In the genomic region with DNA sequence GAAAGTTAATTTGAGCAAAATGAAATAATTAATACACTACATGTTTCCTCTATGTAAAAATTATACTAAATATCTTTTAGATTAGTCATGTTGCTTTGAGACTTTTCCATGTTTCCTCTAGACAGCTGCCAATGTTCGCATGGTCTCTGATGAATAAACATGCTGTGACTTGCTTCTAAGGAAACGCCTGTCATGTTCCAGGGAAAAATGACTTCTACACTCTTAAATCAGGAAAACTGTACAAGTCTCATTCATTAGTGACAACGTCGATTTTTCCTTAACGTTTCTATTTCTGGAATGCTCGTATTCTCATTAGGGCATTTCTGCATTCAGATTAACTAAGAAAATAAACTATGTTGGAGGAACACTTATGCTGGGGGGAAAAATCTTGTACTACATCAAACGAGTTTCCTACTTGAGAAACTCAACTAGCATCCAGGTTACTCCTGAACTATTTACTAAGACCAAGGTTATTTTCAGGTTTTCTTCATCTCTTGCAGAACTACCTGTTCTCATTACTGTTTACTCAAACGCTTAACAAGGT, we compare ENCODE assay signal across 7 cellular contexts. TPM values are rescaled to one million over a fixed set of nuclear protein-coding genes. Genes with fewer than 3 reads are reported as not detected.
DNase-seq lines count a peak whose midpoint lies in the region; ATAC-seq and TF ChIP-seq lines count a peak whose summit lies in the region.

No MANE protein-coding gene starts in this region.

- no peak for TF ChIP-seq EP300 in gastroesophageal sphincter (IDR thresholded peaks at IDR 0.05)

- TF ChIP-seq CTCF in RWPE2 (IDR thresholded peaks at IDR 0.05; ENCODE audit: poor library complexity, severe bottlenecking) (no peak), gastroesophageal sphincter (IDR thresholded peaks at IDR 0.05) (no peak)

- H3K4me3 ChIP-seq in RWPE2 (ENCODE audit: severe bottlenecking) (peak overlapping the region; percentile 94), gastroesophageal sphincter (peak overlapping the region; percentile 90 to 94), skeletal muscle satellite cell (ENCODE audit: low read length) (peak overlapping the region; percentile 96)

- H3K27ac ChIP-seq in RWPE2 (ENCODE audit: poor library complexity, severe bottlenecking) (peak overlapping the region; percentile 92), gastroesophageal sphincter (peak overlapping the region; percentile 91 to 98 (median 95))

- peak; percentile 42 for DNase-seq in GM03348 (ENCODE audit: low spot score)
- peak; percentile 55 for DNase-seq in RWPE2 (ENCODE audit: low spot score)
- DNase-seq in NK-92 (lab: John Stamatoyannopoulos, UW; ENCODE audit: unreplicated experiment): no peak

- 0 to 6% methylated on average over 7 to 8 of the region's 8 CpGs for WGBS in gastroesophageal sphincter (ENCODE audit: low coverage in 1 of 2), 2 donors

- H3K4me2 ChIP-seq in skeletal muscle satellite cell (ENCODE audit: low read length): peak overlapping the region; percentile 91

- H3K36me3 ChIP-seq in RWPE2 (ENCODE audit: low read depth) (no peaks in the 10 kb centered on the region), gastroesophageal sphincter (no peaks in the 10 kb centered on the region), skeletal muscle satellite cell (ENCODE audit: insufficient read depth, low read length) (no peaks in the 10 kb centered on the region)

- H3K9me3 ChIP-seq in RWPE2 (ENCODE audit: severe bottlenecking): no peaks in the 10 kb centered on the region
- H3K9me3 ChIP-seq in gastroesophageal sphincter: no peaks in the 10 kb centered on the region
- H3K9me3 ChIP-seq in skeletal muscle satellite cell (replicated peaks; ENCODE audit: low read length): no peaks in the 10 kb centered on the region

- peak overlapping the region; percentile 82 for H3K9ac ChIP-seq in skeletal muscle satellite cell (ENCODE audit: low read depth, low read length)

- ATAC-seq in RWPE2 (ENCODE audit: low read depth): peak; percentile 21; the same call in 2 of the 3 replicates
- ATAC-seq in gastroesophageal sphincter: no peak
- no peak for ATAC-seq in HG03280 (IDR thresholded peaks at IDR 0.05; ENCODE audit: unreplicated experiment)
- no peak for ATAC-seq in GM19397 (IDR thresholded peaks at IDR 0.05; ENCODE audit: unreplicated experiment)

- no peak for TF ChIP-seq POLR2A in gastroesophageal sphincter (IDR thresholded peaks at IDR 0.05)

- H3K27me3 ChIP-seq in RWPE2 (ENCODE audit: insufficient read depth, poor library complexity, severe bottlenecking) (no peaks in the 10 kb centered on the region), gastroesophageal sphincter (no peaks in the 10 kb centered on the region), skeletal muscle satellite cell (ENCODE audit: control insufficient read depth, insufficient read depth, low read length) (no peaks in the 10 kb centered on the region)

- H3K4me1 ChIP-seq in RWPE2 (ENCODE audit: insufficient read depth, poor library complexity, severe bottlenecking): peaks cover 40% of the 10 kb centered on the region
- H3K4me1 ChIP-seq in gastroesophageal sphincter: peaks cover 0 to 42% (median 3%) of the 10 kb centered on the region in 3 donors
- peaks cover 24% of the 10 kb centered on the region for H3K4me1 ChIP-seq in skeletal muscle satellite cell (ENCODE audit: control insufficient read depth, insufficient read depth, low read length)

RNA-seq across cellular contexts. Expression of a gene that starts 1.6 kb away (rescaled TPM):
- 10 to 100 TPM; 25.7 to 71.6 (median 56.6) TPM for total RNA-seq in gastroesophageal sphincter
- 3.1 and 7.6 TPM in 2 replicates for total RNA-seq in skeletal muscle satellite cell (2012; rRNA removed)
